9 cellular contexts compared by ENCODE assay signal in the genomic region with DNA sequence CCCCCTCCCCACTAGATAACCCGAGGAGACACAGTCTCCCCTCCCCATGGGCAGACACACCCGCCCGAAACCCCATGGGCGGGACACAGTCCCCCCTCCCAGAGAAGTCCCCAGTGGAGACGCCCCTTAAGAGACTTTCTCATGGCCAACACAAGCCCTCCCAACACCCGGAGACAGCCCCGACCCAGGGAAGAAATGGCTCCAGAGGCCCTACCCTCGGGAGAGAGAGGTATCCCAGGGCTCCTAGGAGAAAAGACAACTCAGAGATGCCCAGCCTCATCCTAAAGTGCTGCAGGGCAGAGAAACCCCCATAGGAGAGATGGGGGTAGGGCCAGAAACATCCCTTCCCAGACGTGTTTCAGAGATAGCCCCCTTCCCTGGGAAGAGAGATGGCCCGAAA. TPM values are rescaled to one million over a fixed set of nuclear protein-coding genes. Genes with fewer than 3 reads are reported as not detected.
A peak's percentile ranks its signal among the peaks of the same experiment; 100 is the strongest.
DNase-seq lines count a peak whose midpoint lies in the region; ATAC-seq lines count a peak whose summit lies in the region.
"Had no signal": no experiment of that assay in that cellular context is flagged by ENCODE, and none has a peak within 500 bp of the region (broad histone marks: within the 10 kb centered on the region; RNA-seq: fewer than 3 reads in every experiment).

No MANE protein-coding gene starts in this region.

- peak; percentile 23 for DNase-seq in NCI-H2227 (lab: John Stamatoyannopoulos, UW; ENCODE audit: unreplicated experiment)
- DNase-seq in NCI-H2227 treated with DMSO at 0.1 percent for 48 hours (lab: John Stamatoyannopoulos, UW), result no peak
- no peak for DNase-seq in activated CD4-positive, alpha-beta memory T cell treated with anti-CD3 and anti-CD28 coated beads, Interleukin-2, amount 10 ng/mL, durations not matched to agents 7 days and 5 days
- DNase-seq in stimulated activated CD4-positive, alpha-beta T cell treated with anti-CD3 and anti-CD28 coated beads, Interleukin-2, amount 100 ng/mL, for 48 hours, result no peak
- no peak for DNase-seq in SIG-M5 treated with dmso at 0.1 percent for 504 hours (lab: John Stamatoyannopoulos, UW; ENCODE audit: unreplicated experiment)
- DNase-seq: NCI-H510A treated with DMSO at 0.1 percent for 48 hours had no signal

- peak overlapping the region in 2 of 5 donors; percentile 20 to 52 for H3K9ac ChIP-seq in subcutaneous abdominal adipose tissue (ENCODE audit: low read length in 5 of 5)

- peaks cover 0 to 7% (median 0%) of the 10 kb centered on the region in 5 donors for H3K27me3 ChIP-seq in subcutaneous abdominal adipose tissue (ENCODE audit: control insufficient read depth in 5 of 5, insufficient read depth in 4 of 5, low read length in 5 of 5)

- no peaks in the 10 kb centered on the region for H3K9me3 Mint-ChIP-seq in activated CD4-positive, alpha-beta memory T cell treated with anti-CD3 and anti-CD28 coated beads, Interleukin-2, amount 10 ng/mL, durations not matched to agents 7 days and 5 days

- POLR2A ChIA-PET in activated CD4-positive, alpha-beta memory T cell treated with anti-CD3 and anti-CD28 coated beads, Interleukin-2, amount 10 ng/mL, durations not matched to agents 7 days and 5 days (lab: Charles Lee), result interaction anchor here (0.6 to 2.4 kb wide), 10 partner anchors 9 to 257 kb away, joined by 3 to 16 read pairs (median 6); a partner anchor contains a TSS

- H3K4me1 ChIP-seq in subcutaneous abdominal adipose tissue (ENCODE audit: control insufficient read depth in 5 of 5, insufficient read depth in 5 of 5, low read length in 5 of 5), result peaks cover 11 to 45% (median 16%) of the 10 kb centered on the region in 5 donors

- peak overlapping the region; percentile 53 for H3K4me3 Mint-ChIP-seq in activated CD4-positive, alpha-beta memory T cell treated with anti-CD3 and anti-CD28 coated beads, Interleukin-2, amount 10 ng/mL, durations not matched to agents 7 days and 5 days

- H3K27ac Mint-ChIP-seq in activated CD4-positive, alpha-beta memory T cell treated with anti-CD3 and anti-CD28 coated beads, Interleukin-2, amount 10 ng/mL, durations not matched to agents 7 days and 5 days, result no peak overlapping the region

- no peaks in the 10 kb centered on the region for H3K36me3 Mint-ChIP-seq in activated CD4-positive, alpha-beta memory T cell treated with anti-CD3 and anti-CD28 coated beads, Interleukin-2, amount 10 ng/mL, durations not matched to agents 7 days and 5 days (ENCODE audit: low read depth)

- peaks cover 18% of the 10 kb centered on the region for H3K4me1 Mint-ChIP-seq in activated CD4-positive, alpha-beta memory T cell treated with anti-CD3 and anti-CD28 coated beads, Interleukin-2, amount 10 ng/mL, durations not matched to agents 7 days and 5 days

- peaks cover 2% of the 10 kb centered on the region for H3K9me3 ChIP-seq in iPS-18c (ENCODE audit: control insufficient read depth, insufficient read depth, low read length)
- H3K9me3 ChIP-seq in subcutaneous abdominal adipose tissue (ENCODE audit: control insufficient read depth in 5 of 5, low read length in 5 of 5), result no peaks in the 10 kb centered on the region

- CTCF ChIA-PET in activated CD4-positive, alpha-beta memory T cell treated with anti-CD3 and anti-CD28 coated beads, Interleukin-2, amount 10 ng/mL, durations not matched to agents 7 days and 5 days (lab: Charles Lee), result interaction anchor here (1.0 to 1.7 kb wide), 4 partner anchors 28 to 158 kb away, joined by 4 to 12 read pairs (median 4); a partner anchor contains a TSS

- peak overlapping the region; percentile 57 for H3K27ac ChIP-seq in subcutaneous abdominal adipose tissue (ENCODE audit: low read depth, low read length)

- H3K4me3 ChIP-seq in iPS-18c (ENCODE audit: insufficient read depth, low read depth, low read length), result peak overlapping the region; percentile 28; the same call in 1 of the 2 replicates
- H3K4me3 ChIP-seq in subcutaneous abdominal adipose tissue (ENCODE audit: low read depth in 1 of 5, low read length in 5 of 5), result peak overlapping the region in 2 of 5 donors; percentile 35 to 44

- peaks cover 0 to 13% (median 6%) of the 10 kb centered on the region in 5 donors for H3K36me3 ChIP-seq in subcutaneous abdominal adipose tissue (ENCODE audit: control insufficient read depth in 5 of 5, insufficient read depth in 5 of 5, low read length in 5 of 5)

- H3K27me3 Mint-ChIP-seq in activated CD4-positive, alpha-beta memory T cell treated with anti-CD3 and anti-CD28 coated beads, Interleukin-2, amount 10 ng/mL, durations not matched to agents 7 days and 5 days, result peaks cover 4% of the 10 kb centered on the region

- no peak for ATAC-seq in HG03025 (IDR thresholded peaks at IDR 0.05; ENCODE audit: low FRiP score, unreplicated experiment)

RNA-seq across cellular contexts. Expression of a gene that starts 27.4 kb away (rescaled TPM):
- total RNA-seq in activated CD4-positive, alpha-beta memory T cell treated with anti-CD3 and anti-CD28 coated beads, Interleukin-2, amount 10 ng/mL, durations not matched to agents 7 days and 5 days, result not detected
